ENCODE assay signal across 18 cellular contexts in genomic region chr2:205495819-205496218, GRCh38.
"Had no signal": no experiment of that assay in that cellular context is flagged by ENCODE, and none has a peak within 500 bp of the region (broad histone marks: within the 10 kb centered on the region; RNA-seq: fewer than 3 reads in every experiment).

No MANE protein-coding gene starts in this region.

- H3K27me3 ChIP-seq: transverse colon, vagina had no signal

- DNase-seq: activated CD4-positive, alpha-beta T cell treated with anti-CD3 and anti-CD28 coated beads, Interleukin-2, amount 10 ng/mL, durations not matched to agents 24 days and 14 days; activated CD4-positive, CD25-positive, alpha-beta regulatory T cell; activated CD8-positive, alpha-beta memory T cell treated with anti-CD3 and anti-CD28 coated beads, Interleukin-2, amount 50 U/mL, for 48 hours; activated naive CD8-positive, alpha-beta T cell treated with anti-CD3 and anti-CD28 coated beads for 36 hours; effector memory CD4-positive, alpha-beta T cell; glutamatergic neuron; kidney glomerular epithelial cell; nephron progenitor cell; right cardiac atrium; stimulated activated CD4-positive, alpha-beta T cell treated with anti-CD3 and anti-CD28 coated beads, Interleukin-4, amount 100 ng/mL, for 4 hours; stimulated activated CD8-positive, alpha-beta memory T cell treated with anti-CD3 and anti-CD28 coated beads, Interleukin-4, amount 100 ng/mL, for 48 hours; stimulated activated naive CD4-positive, alpha-beta T cell treated with Interleukin-2 at 50 U/mL for 16 hours; substantia nigra; transverse colon had no signal

- H3K27ac ChIP-seq: prostate gland, transverse colon, vagina had no signal

- H3K36me3 Mint-ChIP-seq: activated naive CD8-positive, alpha-beta T cell treated with anti-CD3 and anti-CD28 coated beads for 36 hours had no signal

- H3K4me3 Mint-ChIP-seq: activated CD4-positive, alpha-beta T cell treated with anti-CD3 and anti-CD28 coated beads, Interleukin-2, amount 10 ng/mL, durations not matched to agents 24 days and 14 days; activated naive CD8-positive, alpha-beta T cell treated with anti-CD3 and anti-CD28 coated beads for 36 hours; mesothelial cell of epicardium; nephron progenitor cell had no signal

- H3K27ac Mint-ChIP-seq: activated CD4-positive, alpha-beta T cell treated with anti-CD3 and anti-CD28 coated beads, Interleukin-2, amount 10 ng/mL, durations not matched to agents 24 days and 14 days; activated naive CD8-positive, alpha-beta T cell treated with anti-CD3 and anti-CD28 coated beads for 36 hours; nephron progenitor cell had no signal

- H3K4me3 ChIP-seq: prostate gland, smooth muscle cell, transverse colon, vagina had no signal

- H3K36me3 ChIP-seq: prostate gland, transverse colon, vagina had no signal

- H3K4me1 Mint-ChIP-seq: activated CD4-positive, alpha-beta T cell treated with anti-CD3 and anti-CD28 coated beads, Interleukin-2, amount 10 ng/mL, durations not matched to agents 24 days and 14 days; activated naive CD8-positive, alpha-beta T cell treated with anti-CD3 and anti-CD28 coated beads for 36 hours had no signal

- H3K4me1 ChIP-seq: prostate gland, vagina had no signal

- H3K9me3 ChIP-seq: prostate gland, transverse colon, vagina had no signal
